32 cellular contexts compared by ENCODE assay signal in the genomic region with DNA sequence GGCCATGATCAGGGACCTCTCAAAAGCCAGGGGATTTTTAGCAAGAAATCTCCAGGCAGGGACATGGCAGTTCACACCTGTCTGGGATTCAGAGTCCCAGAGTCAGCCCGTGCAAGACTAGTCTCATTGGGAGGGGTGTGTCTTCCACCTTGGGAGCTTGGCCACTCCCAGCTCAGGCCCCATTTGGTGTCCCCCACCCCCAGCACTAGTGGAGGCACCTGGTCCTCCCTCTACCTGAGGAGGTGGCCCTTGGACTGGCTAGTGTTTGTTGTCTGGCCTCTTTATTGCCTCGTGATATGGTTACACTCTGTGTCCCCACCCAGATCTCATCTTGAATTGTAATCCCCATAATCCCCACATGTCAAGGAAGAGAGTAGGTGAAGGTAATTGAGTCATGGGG.
"Had no signal": no experiment of that assay in that cellular context is flagged by ENCODE, and none has a peak within 500 bp of the region (broad histone marks: within the 10 kb centered on the region; RNA-seq: fewer than 3 reads in every experiment).

No MANE protein-coding gene starts in this region.

- H3K27me3 ChIP-seq: Peyer's patch had no signal

- H3K9me3 ChIP-seq: Peyer's patch had no signal

- H3K4me3 ChIP-seq: K562, Peyer's patch had no signal

- DNase-seq: activated CD4-positive, alpha-beta T cell treated with anti-CD3 and anti-CD28 coated beads, Interleukin-2, amount 10 ng/mL, durations not matched to agents 24 days and 14 days; activated CD4-positive, alpha-beta T cell treated with anti-CD3 and anti-CD28 coated beads, Interleukin-2, amount 50 U/mL, for 4 hours; activated CD8-positive, alpha-beta T cell treated with anti-CD3 and anti-CD28 coated beads for 36 hours; activated naive CD4-positive, alpha-beta T cell treated with anti-CD3 and anti-CD28 coated beads, Interleukin-2, amount 10 ng/mL, durations not matched to agents 7 days and 5 days; activated naive CD8-positive, alpha-beta T cell treated with anti-CD3 and anti-CD28 coated beads, Interleukin-2, amount 50 U/mL, for 24 hours; activated T-cell treated with anti-CD3 and anti-CD28 coated beads, Interleukin-2, amount 50 U/mL, for 1 hour; activated T-cell treated with anti-CD3 and anti-CD28 coated beads, Interleukin-2, amount 50 U/mL, for 72 hours; anterior cingulate cortex; central memory CD4-positive, alpha-beta T cell; IMR-90; NCI-H1092 treated with DMSO at 0.1 percent for 48 hours; NCI-H1417 treated with DMSO at 0.1 percent for 48 hours; NCI-H187 treated with DMSO at 0.1 percent for 48 hours; NCI-H2081; NCI-H2171 treated with DMSO at 0.1 percent for 48 hours; NCI-H2227 treated with DMSO at 0.1 percent for 48 hours; NCI-H446; NCI-H510A treated with DMSO at 0.1 percent for 48 hours; NCI-H69; NK-92 treated with Interleukin-12 subunit alpha and Interleukin-12 subunit beta, amount 100 ng/mL, for 24 hours; PC-3; Peyer's patch; RPMI8226; SIG-M5; T-cell; T-helper 17 cell; T-helper 9 cell had no signal

- H3K36me3 ChIP-seq: Peyer's patch had no signal

- H3K4me1 ChIP-seq: Peyer's patch had no signal

- H3K27ac ChIP-seq: Peyer's patch, VCaP had no signal

- ATAC-seq: activated CD8-positive, alpha-beta T cell treated with anti-CD3 and anti-CD28 coated beads for 36 hours; activated naive CD8-positive, alpha-beta T cell treated with anti-CD3 and anti-CD28 coated beads, Interleukin-2, amount 50 U/mL, for 24 hours; activated T-cell treated with anti-CD3 and anti-CD28 coated beads, Interleukin-2, amount 50 U/mL, for 72 hours; activated T-helper 17 cell treated with anti-CD3 and anti-CD28 coated beads, Interleukin-2, amount 50 U/mL, for 72 hours; K562; PC-3; Right ventricle myocardium inferior; SK-N-SH treated with all-trans-retinoic acid at 6 μM for 48 hours; T-cell; T-helper 17 cell had no signal
